ENCODE assay signal across 8 cellular contexts in the genomic region with DNA sequence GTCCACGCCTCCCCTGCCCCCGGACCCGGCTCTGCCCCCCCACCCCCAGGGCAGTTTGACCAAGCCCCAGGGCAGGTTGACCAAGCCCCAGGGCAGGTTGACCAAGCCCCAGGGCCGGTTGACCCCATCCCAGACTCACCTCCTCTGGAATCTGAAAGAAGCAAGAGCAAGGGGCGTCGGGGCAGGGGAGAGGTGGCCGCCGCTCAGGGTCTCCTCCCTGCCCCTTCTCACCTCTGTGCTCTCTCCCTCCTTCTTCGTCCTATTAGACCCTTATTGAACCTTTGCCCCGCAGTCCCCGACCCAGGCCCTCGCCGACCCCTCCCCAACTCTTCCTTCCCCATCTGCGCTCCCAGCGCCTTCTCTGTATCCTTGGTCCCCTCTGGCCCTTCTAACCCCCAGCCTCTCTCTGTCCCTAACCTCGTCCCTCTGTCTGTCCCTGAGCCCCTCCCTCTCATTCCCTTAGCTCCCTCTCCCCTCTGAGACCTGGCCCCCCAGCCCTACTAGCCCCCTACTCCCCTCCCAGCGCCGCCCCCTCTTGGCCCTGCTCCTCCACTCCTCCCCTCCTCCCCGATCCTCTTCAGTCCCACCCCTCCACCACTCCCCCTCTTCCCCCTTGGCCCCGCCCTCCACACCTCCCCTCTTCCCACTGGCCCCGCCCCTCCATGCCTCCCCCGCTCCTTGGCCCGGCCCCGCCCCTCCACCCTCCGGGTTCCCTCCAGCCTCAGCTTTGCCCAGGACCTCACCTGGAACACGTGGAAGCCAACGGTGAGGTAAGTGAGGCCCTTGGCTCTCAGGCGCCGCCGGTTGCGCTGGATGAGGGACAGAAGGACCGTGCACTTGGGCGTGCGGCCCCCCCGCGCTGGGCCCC. TPM values are rescaled to one million over a fixed set of nuclear protein-coding genes. Genes with fewer than 3 reads are reported as not detected.
DNase-seq lines count a peak whose midpoint lies in the region; ATAC-seq lines count a peak whose summit lies in the region.

No MANE protein-coding gene starts in this region.

- intact Hi-C loops in sciatic nerve (cut with DNase I), result no loop called here

- DNase-seq in ELR (ENCODE audit: low read depth), result peak; percentile 55
- DNase-seq in NCI-H2196 (lab: John Stamatoyannopoulos, UW; ENCODE audit: unreplicated experiment), result peak; percentile 89
- DNase-seq in activated T-cell treated with anti-CD3 and anti-CD28 coated beads for 24 hours (ENCODE audit: low read depth), result peak; percentile 43
- DNase-seq in germinal center (ENCODE audit: low spot score), result peak; percentile 83
- DNase-seq in sciatic nerve (ENCODE audit: low spot score), result peak; percentile 81
- DNase-seq in SKM-1 (lab: John Stamatoyannopoulos, UW; ENCODE audit: unreplicated experiment), result no peak

- ATAC-seq in sciatic nerve (peak; percentile 27), GM21381 (IDR thresholded peaks at IDR 0.05; ENCODE audit: unreplicated experiment) (no peak), HG03097 (IDR thresholded peaks at IDR 0.05; ENCODE audit: low FRiP score, unreplicated experiment) (no peak)

RNA-seq across cellular contexts. Expression of a gene that starts 7.6 kb away (rescaled TPM):
- 5.6 TPM for total RNA-seq in sciatic nerve

RNA-seq across cellular contexts. Expression of a gene that starts 36.7 kb away (rescaled TPM):
- not detected for total RNA-seq in sciatic nerve

RNA-seq across cellular contexts. Expression of a gene that starts 52.4 kb away (rescaled TPM):
- total RNA-seq in sciatic nerve, result not detected
